ENCODE assay signal across 8 cellular contexts in genomic region chr1:112618721-112619517, GRCh38. TPM values are rescaled to one million over a fixed set of nuclear protein-coding genes. Genes with fewer than 3 reads are reported as not detected.
DNase-seq lines count a peak whose midpoint lies in the region; ATAC-seq, FAIRE-seq and TF ChIP-seq lines count a peak whose summit lies in the region.

A gene with protein sequence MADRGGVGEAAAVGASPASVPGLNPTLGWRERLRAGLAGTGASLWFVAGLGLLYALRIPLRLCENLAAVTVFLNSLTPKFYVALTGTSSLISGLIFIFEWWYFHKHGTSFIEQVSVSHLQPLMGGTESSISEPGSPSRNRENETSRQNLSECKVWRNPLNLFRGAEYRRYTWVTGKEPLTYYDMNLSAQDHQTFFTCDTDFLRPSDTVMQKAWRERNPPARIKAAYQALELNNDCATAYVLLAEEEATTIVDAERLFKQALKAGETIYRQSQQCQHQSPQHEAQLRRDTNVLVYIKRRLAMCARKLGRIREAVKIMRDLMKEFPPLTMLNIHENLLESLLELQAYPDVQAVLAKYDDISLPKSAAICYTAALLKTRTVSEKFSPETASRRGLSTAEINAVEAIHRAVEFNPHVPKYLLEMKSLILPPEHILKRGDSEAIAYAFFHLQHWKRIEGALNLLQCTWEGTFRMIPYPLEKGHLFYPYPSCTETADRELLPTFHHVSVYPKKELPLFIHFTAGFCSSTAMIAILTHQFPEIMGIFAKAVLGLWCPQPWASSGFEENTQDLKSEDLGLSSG (minus strand): TSS chr1:112619141. CDS start chr1:112619113, 28 bp downstream.

- peaks cover 32% of the 10 kb centered on the region for H3K4me1 ChIP-seq in HepG2 (ENCODE audit: insufficient read depth, low read length)

- ATAC-seq in HepG2 (peak; percentile 90), HG02571 (IDR thresholded peaks at IDR 0.05; ENCODE audit: unreplicated experiment) (no peak)

- TF ChIP-seq EP300 in HepG2 (IDR thresholded peaks at IDR 0.05; ENCODE audit: low read depth in 2 of 2, low read length in 2 of 2) (no peak), HepG2 (CRISPR knock-in tag; IDR thresholded peaks at IDR 0.05; ENCODE audit: borderline replicate concordance) (no peak)

- WGBS in HepG2 (ENCODE audit: low lambda C conversion rate), result under 1% methylated on average over 26 of the region's 48 CpGs

- no peaks in the 10 kb centered on the region for H3K9me3 Mint-ChIP-seq in activated CD4-positive, alpha-beta memory T cell treated with anti-CD3 and anti-CD28 coated beads for 36 hours

- DNase-seq in C1 segment of cervical spinal cord (lab: John Stamatoyannopoulos, UW) (peak; percentile 32 to 91 (median 82)), H7 (peak; percentile 81), NCI-H345 (lab: John Stamatoyannopoulos, UW) (peak; percentile 85), dermis microvascular lymphatic vessel endothelial cell (ENCODE audit: low read depth in 2 of 2) (peak; percentile 64 to 85), HepG2 (ENCODE audit: low spot score) (peak; percentile 59)
- DNase-seq in activated CD4-positive, alpha-beta memory T cell treated with anti-CD3 and anti-CD28 coated beads for 36 hours, result peak; percentile 68
- peak; percentile 28 for DNase-seq in stimulated activated CD4-positive, alpha-beta T cell treated with anti-CD3 and anti-CD28 coated beads, Interleukin-2, amount 100 ng/mL, for 4 hours (ENCODE audit: low read depth)

- H3K4me1 Mint-ChIP-seq in activated CD4-positive, alpha-beta memory T cell treated with anti-CD3 and anti-CD28 coated beads for 36 hours (ENCODE audit: low read depth), result peaks cover 24% of the 10 kb centered on the region

- no TSS peak for BruUV-seq in HepG2 (replicated peaks; lab: Mats Ljungman, UMichigan)

- no peak within 1 kb of the TSS for H2AFZ ChIP-seq in HepG2 (ENCODE audit: low read length)

- POLR2A ChIA-PET in activated CD4-positive, alpha-beta memory T cell treated with anti-CD3 and anti-CD28 coated beads for 36 hours (lab: Charles Lee), result interaction anchor here (0.7 to 3.4 kb wide), 10 partner anchors 42 to 337 kb away, joined by 3 to 24 read pairs (median 6); partner anchors contain the start of genes MOV10, PPM1J and SLC16A1
- POLR2A ChIA-PET in HepG2 (lab: Yijun Ruan, JAX), result interaction anchor here (0.6 to 2.1 kb wide), 13 partner anchors 9 to 1139 kb away, joined by 3 to 24 read pairs (median 5); partner anchors contain the start of genes MOV10 and PPM1J

- H3K27ac Mint-ChIP-seq in activated CD4-positive, alpha-beta memory T cell treated with anti-CD3 and anti-CD28 coated beads for 36 hours, result peak within 1 kb of the TSS; percentile 100

- peak within 1 kb of the TSS; percentile 89 for H3K4me2 ChIP-seq in HepG2 (ENCODE audit: low read depth, low read length)

- FAIRE-seq in HepG2 (lab: Jason Lieb, UNC), result peak; percentile 36

- CTCF ChIA-PET in activated CD4-positive, alpha-beta memory T cell treated with anti-CD3 and anti-CD28 coated beads for 36 hours (lab: Charles Lee), result interaction anchor here (0.6 to 3.1 kb wide), 8 partner anchors 18 to 153 kb away, joined by 3 to 12 read pairs (median 6); partner anchors contain the start of genes MOV10 and PPM1J
- CTCF ChIA-PET in HepG2 (lab: Yijun Ruan, JAX; ENCODE audit: low intra/inter-chr PET ratio, low total read pairs), result no interaction called here

- H3K27me3 ChIP-seq in H7 (ENCODE audit: control insufficient read depth, insufficient read depth, low read length), result no peaks in the 10 kb centered on the region
- H3K27me3 ChIP-seq in HepG2 (ENCODE audit: control insufficient read depth in 1 of 2, insufficient read depth in 2 of 2, low read length in 2 of 2), result no peaks in the 10 kb centered on the region; a peak in 2 of 5 replicates

- H3K79me2 ChIP-seq in HepG2 (ENCODE audit: insufficient read depth, low read length), result peaks cover 65% of the 10 kb centered on the region

- H3K4me3 ChIP-seq in H7 (ENCODE audit: insufficient read depth, low read depth, low read length) (peak within 1 kb of the TSS; percentile 74), HepG2 (replicated peaks in 1 of 3; ENCODE audit: insufficient read depth in 1 of 3, low read depth in 2 of 3, low read length in 3 of 3) (peak within 1 kb of the TSS; percentile 88 to 94 (median 92))

- no peaks in the 10 kb centered on the region for H3K27me3 Mint-ChIP-seq in activated CD4-positive, alpha-beta memory T cell treated with anti-CD3 and anti-CD28 coated beads for 36 hours

- intact Hi-C loops in activated CD4-positive, alpha-beta memory T cell treated with anti-CD3 and anti-CD28 coated beads for 36 hours (cut with micrococcal nuclease), result loop anchor here (1.0 to 2.0 kb wide), 6 partner anchors 13 to 338 kb away; partner anchors contain the start of gene CTTNBP2NL
- intact Hi-C loops in HepG2 (cut with micrococcal nuclease; ENCODE audit: unreplicated experiment), result loop anchor here (1.0 to 2.0 kb wide), 2 partner anchors 56 to 88 kb away; partner anchors contain the start of genes MOV10 and RHOC

- peak; percentile 59 to 88 for TF ChIP-seq POLR2A in HepG2 (IDR thresholded peaks at IDR 0.05; ENCODE audit: insufficient read depth in 1 of 2, low read depth in 2 of 2, low read length in 2 of 2)

- no peaks in the 10 kb centered on the region for H3K9me3 ChIP-seq in HepG2 (ENCODE audit: low read length)

- H3K4me3 Mint-ChIP-seq in activated CD4-positive, alpha-beta memory T cell treated with anti-CD3 and anti-CD28 coated beads for 36 hours, result peak within 1 kb of the TSS; percentile 96

- TF ChIP-seq RAD21 in HepG2 (CRISPR knock-in tag; IDR thresholded peaks at IDR 0.05), result no peak

- H3K9ac ChIP-seq in HepG2 (ENCODE audit: insufficient read depth, low read depth, low read length), result peak within 1 kb of the TSS; percentile 96

- peaks cover 13% of the 10 kb centered on the region for H4K20me1 ChIP-seq in HepG2 (ENCODE audit: insufficient read depth, low read length)

- TF ChIP-seq CTCF in HepG2 (CRISPR knock-in tag; IDR thresholded peaks at IDR 0.05), result no peak

- H3K36me3 ChIP-seq in H7 (replicated peaks; ENCODE audit: control insufficient read depth, insufficient read depth, low read length) (no peaks in the 10 kb centered on the region; the same call in none of the 2 replicates), HepG2 (replicated peaks in 1 of 2; ENCODE audit: control insufficient read depth in 1 of 2, insufficient read depth in 2 of 2, low read length in 2 of 2) (peaks cover 0 to 8% of the 10 kb centered on the region in 2 experiments; a peak in 2 of 5 replicates)

- peaks cover 22% of the 10 kb centered on the region for H3K36me3 Mint-ChIP-seq in activated CD4-positive, alpha-beta memory T cell treated with anti-CD3 and anti-CD28 coated beads for 36 hours

- peak within 1 kb of the TSS; percentile 95 for H3K27ac ChIP-seq in HepG2 (ENCODE audit: extremely low read length, insufficient read depth, low read length)

- in situ Hi-C loops in HepG2 (cut with HindIII; ENCODE audit: extremely low pct_ligation_motif_present, low pct_unique_long_range_greater_than_20kb), result loop anchor here (5.0 kb wide), 2 partner anchors 88 to 227 kb away; partner anchors contain the start of gene RHOC

TF ChIP-seq in HepG2, 621 proteins besides CTCF, POLR2A, EP300 and RAD21 (continues in another document):
- TF ChIP-seq ZNF432 (CRISPR knock-in tag; IDR thresholded peaks at IDR 0.05; ENCODE audit: borderline replicate concordance) (no peak), RFXAP (CRISPR knock-in tag; IDR thresholded peaks at IDR 0.05; ENCODE audit: borderline replicate concordance) (no peak), ZNF740 (CRISPR knock-in tag; IDR thresholded peaks at IDR 0.05) (peak; percentile 59; the same call in 1 of the 2 replicates), FIP1L1 (IDR thresholded peaks at IDR 0.05; ENCODE audit: borderline replicate concordance, insufficient read depth, low read depth, low read length) (no peak), ZNF224 (CRISPR knock-in tag; IDR thresholded peaks at IDR 0.05) (no peak)

RNA-seq across cellular contexts. Expression of the gene that starts here (rescaled TPM):
- 16.6 and 28.5 TPM in 2 replicates for total RNA-seq in H7 (2014; rRNA removed; shearing (Covaris generic))
- total RNA-seq in activated CD4-positive, alpha-beta memory T cell treated with anti-CD3 and anti-CD28 coated beads for 36 hours, result 10 to 100 TPM; 11.2 to 15.4 TPM
- total RNA-seq in dermis microvascular lymphatic vessel endothelial cell (10.3 and 12.9 TPM in 2 replicates), HepG2 (2016; rRNA removed; fragmentation: Illumina TruSeq; extraction: Trizol) (8.7 and 19.9 TPM in 2 replicates)
- total RNA-seq in HepG2 (2016; cell fraction: cytosol; rRNA removed; fragmentation: Illumina TruSeq; extraction: Trizol; ENCODE audit: low read depth), result 21.7 and 23.1 TPM in 2 replicates
- 7.3 and 16.3 TPM in 2 replicates for total RNA-seq in HepG2 (2016; cell fraction: insoluble cytoplasmic fraction; rRNA removed; fragmentation: Illumina TruSeq; extraction: Trizol)
- 9.9 and 11.4 TPM in 2 replicates for total RNA-seq in HepG2 (2016; cell fraction: membrane; rRNA removed; fragmentation: Illumina TruSeq; extraction: Trizol)
- 21.1 and 31.3 TPM in 2 replicates for total RNA-seq in HepG2 (2016; cell fraction: nucleus; rRNA removed; fragmentation: Illumina TruSeq; extraction: Trizol)
- 8.0 and 8.6 TPM in 2 replicates for polyA plus RNA-seq in HepG2 (2011; rRNA removed)
- 6.1 and 7.4 TPM in 2 replicates for polyA plus RNA-seq in HepG2 (2011; cell fraction: cytosol; rRNA removed)
- 11.6 and 12.4 TPM in 2 replicates for polyA plus RNA-seq in HepG2 (2011; cell fraction: nucleus; rRNA removed)
- polyA plus RNA-seq in HepG2 (2012), result 10.5 and 12.2 TPM in 2 replicates
- 3.4 and 3.8 TPM in 2 replicates for polyA plus RNA-seq in HepG2 (2016; cell fraction: cytosol; fragmentation: Illumina TruSeq; extraction: Trizol; ENCODE audit: low read depth)
- polyA plus RNA-seq in HepG2 (2016; cell fraction: insoluble cytoplasmic fraction; fragmentation: Illumina TruSeq; extraction: Trizol; ENCODE audit: low read depth), result 7.3 and 11.1 TPM in 2 replicates
- polyA plus RNA-seq in HepG2 (2016; cell fraction: membrane; fragmentation: Illumina TruSeq; extraction: Trizol; ENCODE audit: low read depth), result 4.9 and 6.2 TPM in 2 replicates
- polyA plus RNA-seq in HepG2 (2016; cell fraction: nucleus; fragmentation: Illumina TruSeq; extraction: Trizol; ENCODE audit: insufficient read depth, low read depth), result 31.8 and 32.7 TPM in 2 replicates
- 8.0 and 31.3 TPM in 2 replicates for polyA minus RNA-seq in HepG2 (2011; rRNA and poly(A)+ RNA removed; ENCODE audit: low replicate concordance)
- polyA minus RNA-seq in HepG2 (2011; cell fraction: cytosol; rRNA and poly(A)+ RNA removed), result 6.1 and 9.7 TPM in 2 replicates
- polyA minus RNA-seq in HepG2 (2011; cell fraction: nucleus; rRNA and poly(A)+ RNA removed), result 28.5 and 30.1 TPM in 2 replicates

Comparison
In these comparisons a context has a peak if more than half of its experiments do, and no peak if none do; other contexts are left out.
1. DNase-seq: peak in every context shown above with its lines; median percentile 85 in NCI-H345; 82 in C1 segment of cervical spinal cord; 81 in H7; 74 in dermis microvascular lymphatic vessel endothelial cell; 68 in activated CD4-positive, alpha-beta memory T cell treated with anti-CD3 and anti-CD28 coated beads for 36 hours; 59 in HepG2; 28 in stimulated activated CD4-positive, alpha-beta T cell treated with anti-CD3 and anti-CD28 coated beads, Interleukin-2, amount 100 ng/mL, for 4 hours.